8 cellular contexts compared by ENCODE assay signal in the genomic region with DNA sequence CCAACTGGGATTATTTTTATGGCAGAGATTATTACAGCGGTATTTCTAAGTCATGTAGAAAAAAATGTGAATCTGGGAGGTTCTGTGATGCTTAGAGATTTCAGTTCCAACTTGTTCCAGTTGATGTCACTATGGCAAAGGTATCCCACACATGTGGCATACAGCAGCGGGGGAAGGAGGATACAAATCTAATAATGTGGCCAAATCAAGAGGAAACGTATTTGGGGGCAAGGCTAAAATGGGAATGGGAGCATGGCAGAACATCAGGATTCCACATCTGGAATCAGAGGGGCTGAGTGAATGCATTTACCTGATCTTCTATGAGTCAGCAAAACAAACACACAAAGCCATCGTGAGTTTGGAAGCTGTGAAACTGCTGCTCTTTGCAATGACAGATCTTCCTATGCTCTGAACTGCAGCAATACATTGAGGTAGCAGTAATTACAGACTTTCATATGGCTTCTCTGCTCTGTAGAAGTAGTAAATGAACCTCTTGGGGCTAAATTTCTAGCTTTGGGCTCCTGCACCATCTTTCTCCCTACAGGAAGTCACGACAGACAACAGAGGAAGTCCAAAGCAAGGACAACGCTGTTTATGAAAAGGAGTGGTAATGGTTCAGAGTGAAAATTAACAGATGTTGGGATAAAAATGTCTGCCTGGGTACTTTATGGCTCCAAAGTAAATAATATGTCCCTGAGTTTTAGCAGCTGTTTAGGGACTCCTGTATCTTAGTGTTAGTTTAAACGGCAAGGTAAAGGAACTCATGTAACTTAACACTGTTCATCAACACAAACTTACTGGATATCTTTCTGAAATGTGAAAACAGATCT. TPM values are rescaled to one million over a fixed set of nuclear protein-coding genes. Genes with fewer than 3 reads are reported as not detected.
DNase-seq lines count a peak whose midpoint lies in the region; ATAC-seq and TF ChIP-seq lines count a peak whose summit lies in the region.

No MANE protein-coding gene starts in this region.

- no peaks in the 10 kb centered on the region for H3K9me3 Mint-ChIP-seq in activated naive CD8-positive, alpha-beta T cell treated with anti-CD3 and anti-CD28 coated beads, Interleukin-2, amount 50 U/mL, for 24 hours

- H3K27me3 Mint-ChIP-seq in activated naive CD8-positive, alpha-beta T cell treated with anti-CD3 and anti-CD28 coated beads, Interleukin-2, amount 50 U/mL, for 24 hours = no peaks in the 10 kb centered on the region

- intact Hi-C loops in left ventricle myocardium superior (cut with micrococcal nuclease) = no loop called here

- H3K4me1 Mint-ChIP-seq in activated naive CD8-positive, alpha-beta T cell treated with anti-CD3 and anti-CD28 coated beads, Interleukin-2, amount 50 U/mL, for 24 hours = peaks cover 14% of the 10 kb centered on the region

- DNase-seq in AG09319 (ENCODE audit: extremely low read depth, low read depth) (peak; percentile 12), NCI-H524 treated with DMSO at 0.1 percent for 48 hours (lab: John Stamatoyannopoulos, UW) (peak; percentile 48), left ventricle myocardium superior (no peak), renal cortical epithelial cell (ENCODE audit: low read depth) (peak; percentile 55)
- no peak for DNase-seq in activated naive CD8-positive, alpha-beta T cell treated with anti-CD3 and anti-CD28 coated beads, Interleukin-2, amount 50 U/mL, for 24 hours
- no peak for DNase-seq in activated CD4-positive, CD25-positive, alpha-beta regulatory T cell treated with anti-CD3 and anti-CD28 coated beads, Interleukin-2, amount 50 U/mL, for 72 hours

- H3K27ac Mint-ChIP-seq in activated naive CD8-positive, alpha-beta T cell treated with anti-CD3 and anti-CD28 coated beads, Interleukin-2, amount 50 U/mL, for 24 hours = peak overlapping the region; percentile 69

- peak overlapping the region; percentile 73 for H3K4me3 Mint-ChIP-seq in activated naive CD8-positive, alpha-beta T cell treated with anti-CD3 and anti-CD28 coated beads, Interleukin-2, amount 50 U/mL, for 24 hours

- ATAC-seq in HG02938 (IDR thresholded peaks at IDR 0.05; ENCODE audit: unreplicated experiment) = peak; percentile 72
- peak; percentile 77 for ATAC-seq in activated naive CD8-positive, alpha-beta T cell treated with anti-CD3 and anti-CD28 coated beads, Interleukin-2, amount 50 U/mL, for 24 hours
- peak; percentile 68 for ATAC-seq in left ventricle myocardium superior

- TF ChIP-seq CTCF in AG09319 (IDR thresholded peaks at IDR 0.05; ENCODE audit: low read depth, low read length) (peak; percentile 45), GM12872 (IDR thresholded peaks at IDR 0.05; ENCODE audit: insufficient read depth, low read depth, low read length) (peak; percentile 31; the same call in 1 of the 3 replicates)

- H3K36me3 Mint-ChIP-seq in activated naive CD8-positive, alpha-beta T cell treated with anti-CD3 and anti-CD28 coated beads, Interleukin-2, amount 50 U/mL, for 24 hours (ENCODE audit: low read depth) = peaks cover 3% of the 10 kb centered on the region

RNA-seq across cellular contexts. Expression of a gene that starts 55.6 kb away (rescaled TPM):
- total RNA-seq in left ventricle myocardium superior = 19.3 TPM
- total RNA-seq in renal cortical epithelial cell = 22.4 and 27.0 TPM in 2 replicates

RNA-seq across cellular contexts. Expression of a gene that starts 55.6 kb away (rescaled TPM):
- total RNA-seq in left ventricle myocardium superior (962 TPM), renal cortical epithelial cell (63.0 and 120 TPM in 2 replicates)

Comparison
In these comparisons a context has a peak if more than half of its experiments do, and no peak if none do; other contexts are left out.
1. DNase-seq: peak in AG09319 (single experiment), NCI-H524 treated with DMSO at 0.1 percent for 48 hours (single experiment) and renal cortical epithelial cell (single experiment); none in activated naive CD8-positive, alpha-beta T cell treated with anti-CD3 and anti-CD28 coated beads, Interleukin-2, amount 50 U/mL, for 24 hours (single experiment), left ventricle myocardium superior (single experiment) and activated CD4-positive, CD25-positive, alpha-beta regulatory T cell treated with anti-CD3 and anti-CD28 coated beads, Interleukin-2, amount 50 U/mL, for 72 hours (single experiment).
2. Peak in every context shown above with its lines, with median percentiles within 50 percentile points of each other: ATAC-seq.